ENCODE assay signal across 19 cellular contexts in genomic region chr4:86306816-86307215, GRCh38. TPM values are rescaled to one million over a fixed set of nuclear protein-coding genes. Genes with fewer than 3 reads are reported as not detected.
DNase-seq lines count a peak whose midpoint lies in the region; ATAC-seq, FAIRE-seq and TF ChIP-seq lines count a peak whose summit lies in the region.
"Had no signal": no experiment of that assay in that cellular context is flagged by ENCODE, and none has a peak within 500 bp of the region (broad histone marks: within the 10 kb centered on the region; RNA-seq: fewer than 3 reads in every experiment).

No MANE protein-coding gene starts in this region.

- H3K9me3 ChIP-seq in GM23248 (ENCODE audit: low read depth) (peaks cover 6% of the 10 kb centered on the region), astrocyte (ENCODE audit: insufficient read depth, low read depth, low read length) (no peaks in the 10 kb centered on the region), prostate gland (no peaks in the 10 kb centered on the region)
- H3K9me3 ChIP-seq: sigmoid colon had no signal

- H3K27me3 ChIP-seq in GM23248 (replicated peaks; ENCODE audit: insufficient read depth) = no peaks in the 10 kb centered on the region
- H3K27me3 ChIP-seq in astrocyte (ENCODE audit: insufficient read depth, low read length) = no peaks in the 10 kb centered on the region
- no peaks in the 10 kb centered on the region for H3K27me3 ChIP-seq in prostate gland (replicated peaks; ENCODE audit: insufficient read depth)
- H3K27me3 ChIP-seq: sigmoid colon had no signal

- H3K4me1 Mint-ChIP-seq in astrocyte (ENCODE audit: low read depth, unreplicated experiment) (peaks cover 9% of the 10 kb centered on the region), WTC11 (peaks cover 9% of the 10 kb centered on the region)

- H3K4me3 Mint-ChIP-seq in astrocyte (ENCODE audit: unreplicated experiment) = no peak overlapping the region
- no peak overlapping the region for H3K4me3 Mint-ChIP-seq in WTC11
- H3K4me3 Mint-ChIP-seq: endodermal cell had no signal

- no peak for ATAC-seq in WTC11

- no peaks in the 10 kb centered on the region for H3K36me3 Mint-ChIP-seq in astrocyte (ENCODE audit: low read depth, unreplicated experiment)
- H3K36me3 Mint-ChIP-seq in WTC11 = no peaks in the 10 kb centered on the region; the same call in 1 of the 2 replicates

- H3K27me3 Mint-ChIP-seq in astrocyte (ENCODE audit: low read depth, unreplicated experiment) = no peaks in the 10 kb centered on the region
- H3K27me3 Mint-ChIP-seq in WTC11 (ENCODE audit: low read depth) = no peaks in the 10 kb centered on the region

- FAIRE-seq in astrocyte (lab: Jason Lieb, UNC) = peak; percentile 65
- FAIRE-seq: bronchial epithelial cell had no signal

- H3K27ac Mint-ChIP-seq in astrocyte (ENCODE audit: unreplicated experiment) (no peak overlapping the region), WTC11 (no peak overlapping the region)
- H3K27ac Mint-ChIP-seq: endodermal cell had no signal

- 1 to 4% methylated on average over 3 of the region's 3 CpGs for WGBS in GM23248 (ENCODE audit: low coverage in 1 of 2, low lambda C conversion rate in 2 of 2, missing lambda C conversion rate in 2 of 2), 2 experiments
- 28% methylated on average over 3 of the region's 3 CpGs for WGBS in prostate gland

- CTCF ChIA-PET in WTC11 (lab: Charles Lee) = no interaction called here

- H2AFZ ChIP-seq in GM23248 (peak overlapping the region; percentile 52), astrocyte (ENCODE audit: low read depth, low read length) (no peak overlapping the region)

- TF ChIP-seq CTCF in astrocyte (IDR thresholded peaks at IDR 0.05; ENCODE audit: insufficient read depth, low read depth, low read length) = no peak
- no peak for TF ChIP-seq CTCF in prostate gland (IDR thresholded peaks at IDR 0.05)
- TF ChIP-seq CTCF in WTC11 (IDR thresholded peaks at IDR 0.05) = no peak

- in situ Hi-C loops in GM23248 (cut with MboI) = no loop called here

- intact Hi-C loops in prostate gland (cut with DNase I) = no loop called here

- H3K36me3 ChIP-seq in GM23248 (ENCODE audit: low read depth) = 0 out of 2 replicates have a peak, but pooled peaks cover 1% of the 10 kb centered on the region
- no peaks in the 10 kb centered on the region for H3K36me3 ChIP-seq in astrocyte (ENCODE audit: insufficient read depth, low read length)
- H3K36me3 ChIP-seq in prostate gland = no peaks in the 10 kb centered on the region
- H3K36me3 ChIP-seq: sigmoid colon, WERI-Rb-1 had no signal

- H3K27ac ChIP-seq in GM23248 (peak overlapping the region; percentile 73), astrocyte (ENCODE audit: low read depth, low read length) (no peak overlapping the region), prostate gland (no peak overlapping the region)
- H3K27ac ChIP-seq: sigmoid colon, WERI-Rb-1 had no signal

- peaks cover 31% of the 10 kb centered on the region for H3F3A ChIP-seq in GM23248 (ENCODE audit: insufficient read depth)

- DNase-seq in AG08395 (ENCODE audit: low spot score) (peak; percentile 43), GM23248 (peak; percentile 82), astrocyte (ENCODE audit: low read depth) (peak; percentile 85), iris pigment epithelial cell (ENCODE audit: low read depth) (peak; percentile 80), prostate gland (ENCODE audit: low spot score) (no peak), WTC11 (ENCODE audit: low spot score) (no peak), NOMO-1 treated with DMSO at 0.1 percent for 48 hours (lab: John Stamatoyannopoulos, UW; ENCODE audit: unreplicated experiment) (no peak)
- DNase-seq in activated CD4-positive, alpha-beta T cell treated with anti-CD3 and anti-CD28 coated beads for 1 hour = no peak
- DNase-seq: activated effector memory CD4-positive, alpha-beta T cell treated with anti-CD3 and anti-CD28 coated beads, Interleukin-2, amount 50 U/mL, for 16 hours; endodermal cell; head of caudate nucleus; islet precursor cell; KBM-7; NCI-H1436 treated with DMSO at 0.1 percent for 48 hours; NCI-H510A; sigmoid colon; trophoblast cell; WERI-Rb-1 had no signal

- no peak for TF ChIP-seq POLR2A in prostate gland (IDR thresholded peaks at IDR 0.05)

- POLR2A ChIA-PET in WTC11 (lab: Charles Lee) = no interaction called here

- H3K4me3 ChIP-seq in GM23248 (peak overlapping the region; percentile 23), astrocyte (ENCODE audit: insufficient read depth, low read depth, low read length) (no peak overlapping the region), prostate gland (no peak overlapping the region)
- H3K4me3 ChIP-seq: sigmoid colon had no signal

- no peaks in the 10 kb centered on the region for H3K9me2 ChIP-seq in GM23248 (ENCODE audit: insufficient read depth)

- H3K9ac ChIP-seq in GM23248 (peak overlapping the region; percentile 34; the same call in 1 of the 2 replicates), astrocyte (ENCODE audit: low read length) (no peak overlapping the region)

- H4K20me1 ChIP-seq in GM23248 (ENCODE audit: insufficient read depth) = no peaks in the 10 kb centered on the region
- no peaks in the 10 kb centered on the region for H4K20me1 ChIP-seq in astrocyte (ENCODE audit: insufficient read depth, low read length)

- H3K79me2 ChIP-seq in GM23248 (ENCODE audit: insufficient read depth) = no peaks in the 10 kb centered on the region
- no peaks in the 10 kb centered on the region for H3K79me2 ChIP-seq in astrocyte (ENCODE audit: insufficient read depth, low read length)

- H3K4me2 ChIP-seq in GM23248 (ENCODE audit: unreplicated experiment) (peak overlapping the region; percentile 53), astrocyte (ENCODE audit: low read length) (no peak overlapping the region)

- H3K4me1 ChIP-seq in GM23248 (ENCODE audit: insufficient read depth) (peaks cover 26% of the 10 kb centered on the region), astrocyte (ENCODE audit: insufficient read depth, low read length) (no peaks in the 10 kb centered on the region), prostate gland (replicated peaks) (peaks cover 5% of the 10 kb centered on the region)

- H3K9me3 Mint-ChIP-seq in astrocyte (ENCODE audit: unreplicated experiment) (peaks cover 10% of the 10 kb centered on the region), WTC11 (peaks cover 7% of the 10 kb centered on the region)

TF ChIP-seq in WTC11, 78 proteins besides CTCF, POLR2A, EP300 and RAD21:
- TF ChIP-seq NFYB (CRISPR knock-in tag; conservative IDR thresholded peaks at IDR 0.05; ENCODE audit: low read depth) (no peak), ZNF138 (CRISPR knock-in tag; conservative IDR thresholded peaks at IDR 0.05) (no peak), NFE2L1 (CRISPR knock-in tag; IDR thresholded peaks at IDR 0.05) (no peak), JUN (CRISPR knock-in tag; IDR thresholded peaks at IDR 0.05) (no peak), ETV6 (CRISPR knock-in tag; IDR thresholded peaks at IDR 0.05) (no peak), E2F5 (CRISPR knock-in tag; IDR thresholded peaks at IDR 0.05) (no peak), OVOL2 (CRISPR knock-in tag; IDR thresholded peaks at IDR 0.05; ENCODE audit: borderline replicate concordance) (no peak), ELF4 (CRISPR knock-in tag; IDR thresholded peaks at IDR 0.05; ENCODE audit: low read depth) (no peak), IRF2 (CRISPR knock-in tag; IDR thresholded peaks at IDR 0.05; ENCODE audit: borderline replicate concordance, low read depth) (no peak)
- TF ChIP-seq, protein P1, sequence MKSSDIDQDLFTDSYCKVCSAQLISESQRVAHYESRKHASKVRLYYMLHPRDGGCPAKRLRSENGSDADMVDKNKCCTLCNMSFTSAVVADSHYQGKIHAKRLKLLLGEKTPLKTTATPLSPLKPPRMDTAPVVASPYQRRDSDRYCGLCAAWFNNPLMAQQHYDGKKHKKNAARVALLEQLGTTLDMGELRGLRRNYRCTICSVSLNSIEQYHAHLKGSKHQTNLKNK (CRISPR knock-in tag; IDR thresholded peaks at IDR 0.05) = no peak
- TF ChIP-seq, protein P2, sequence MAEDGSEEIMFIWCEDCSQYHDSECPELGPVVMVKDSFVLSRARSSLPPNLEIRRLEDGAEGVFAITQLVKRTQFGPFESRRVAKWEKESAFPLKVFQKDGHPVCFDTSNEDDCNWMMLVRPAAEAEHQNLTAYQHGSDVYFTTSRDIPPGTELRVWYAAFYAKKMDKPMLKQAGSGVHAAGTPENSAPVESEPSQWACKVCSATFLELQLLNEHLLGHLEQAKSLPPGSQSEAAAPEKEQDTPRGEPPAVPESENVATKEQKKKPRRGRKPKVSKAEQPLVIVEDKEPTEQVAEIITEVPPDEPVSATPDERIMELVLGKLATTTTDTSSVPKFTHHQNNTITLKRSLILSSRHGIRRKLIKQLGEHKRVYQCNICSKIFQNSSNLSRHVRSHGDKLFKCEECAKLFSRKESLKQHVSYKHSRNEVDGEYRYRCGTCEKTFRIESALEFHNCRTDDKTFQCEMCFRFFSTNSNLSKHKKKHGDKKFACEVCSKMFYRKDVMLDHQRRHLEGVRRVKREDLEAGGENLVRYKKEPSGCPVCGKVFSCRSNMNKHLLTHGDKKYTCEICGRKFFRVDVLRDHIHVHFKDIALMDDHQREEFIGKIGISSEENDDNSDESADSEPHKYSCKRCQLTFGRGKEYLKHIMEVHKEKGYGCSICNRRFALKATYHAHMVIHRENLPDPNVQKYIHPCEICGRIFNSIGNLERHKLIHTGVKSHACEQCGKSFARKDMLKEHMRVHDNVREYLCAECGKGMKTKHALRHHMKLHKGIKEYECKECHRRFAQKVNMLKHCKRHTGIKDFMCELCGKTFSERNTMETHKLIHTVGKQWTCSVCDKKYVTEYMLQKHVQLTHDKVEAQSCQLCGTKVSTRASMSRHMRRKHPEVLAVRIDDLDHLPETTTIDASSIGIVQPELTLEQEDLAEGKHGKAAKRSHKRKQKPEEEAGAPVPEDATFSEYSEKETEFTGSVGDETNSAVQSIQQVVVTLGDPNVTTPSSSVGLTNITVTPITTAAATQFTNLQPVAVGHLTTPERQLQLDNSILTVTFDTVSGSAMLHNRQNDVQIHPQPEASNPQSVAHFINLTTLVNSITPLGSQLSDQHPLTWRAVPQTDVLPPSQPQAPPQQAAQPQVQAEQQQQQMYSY (CRISPR knock-in tag; IDR thresholded peaks at IDR 0.05) = no peak

RNA-seq across cellular contexts. Expression of gene MAPK10, which starts 53.0 kb away (rescaled TPM):
- total RNA-seq in GM23248 (2014; rRNA removed; shearing (Covaris generic)) = 0.89 and 1.3 TPM in 2 replicates
- polyA plus RNA-seq in GM23248 (2016; fragmentation: Nextera tagmentation; extraction: Ambion mirVana) = 0.73 and 1.1 TPM in 2 replicates
- 4.6 and 7.5 TPM in 2 replicates for total RNA-seq in astrocyte
- 10 to 100 TPM; 49.7 to 64.9 TPM for total RNA-seq in prostate gland
- 4.6 to 5.8 TPM (median 5.2 TPM) in 3 replicates for total RNA-seq in WTC11 (2021)

Comparison
In these comparisons a context has a peak if more than half of its experiments do, and no peak if none do; other contexts are left out.
1. DNase-seq: peak in AG08395 (single experiment), GM23248 (single experiment), astrocyte (single experiment) and iris pigment epithelial cell (single experiment); none in prostate gland (single experiment), WTC11 (single experiment), activated CD4-positive, alpha-beta T cell treated with anti-CD3 and anti-CD28 coated beads for 1 hour (single experiment) and NOMO-1 treated with DMSO at 0.1 percent for 48 hours (single experiment).